ENCODE assay signal across 1 cellular context in genomic region chr6:32971581-32972352, GRCh38.
TF ChIP-seq lines count a peak whose summit lies in the region.

No MANE protein-coding gene starts in this region.

TF ChIP-seq in K562, 482 proteins besides CTCF, POLR2A, EP300 and RAD21 (continued from another document and continues in another):
- TF ChIP-seq MLLT1 (IDR thresholded peaks at IDR 0.05) (peak in 1 of 2 experiments; percentile 78; a peak in 1 of 4 replicates), DEAF1 (CRISPR knock-in tag; IDR thresholded peaks at IDR 0.05) (0 out of 2 replicates have a peak, but pooled peaks have one; percentile 4), ZNF766 (CRISPR knock-in tag; conservative IDR thresholded peaks at IDR 0.05) (no peak), ZNF75A (CRISPR knock-in tag; IDR thresholded peaks at IDR 0.05) (peak; percentile 10; the same call in 1 of the 2 replicates), HBP1 (CRISPR knock-in tag; IDR thresholded peaks at IDR 0.05) (peak; percentile 44; the same call in 1 of the 2 replicates), POLR2AphosphoS5 (IDR thresholded peaks at IDR 0.05; ENCODE audit: control insufficient read depth, insufficient read depth, low read depth, low read length) (peak; percentile 99), NFE2 (IDR thresholded peaks at IDR 0.05; ENCODE audit: low read depth) (no peak), ZNF551 (CRISPR knock-in tag; IDR thresholded peaks at IDR 0.05) (0 out of 2 replicates have a peak, but pooled peaks have one; percentile 17), HLTF (IDR thresholded peaks at IDR 0.05) (no peak), ZNF197 (CRISPR knock-in tag; IDR thresholded peaks at IDR 0.05; ENCODE audit: low read depth) (no peak), ZNF79 (CRISPR knock-in tag; IDR thresholded peaks at IDR 0.05; ENCODE audit: low read depth) (peak; percentile 19; the same call in 1 of the 2 replicates), SMAD3 (CRISPR knock-in tag; conservative IDR thresholded peaks at IDR 0.05) (peak; percentile 69), CAMTA2 (CRISPR knock-in tag; conservative IDR thresholded peaks at IDR 0.05) (0 out of 2 replicates have a peak, but pooled peaks have one; percentile 33), MAX (CRISPR knock-in tag; IDR thresholded peaks at IDR 0.05) (peak; percentile 86), ZHX1 (conservative IDR thresholded peaks at IDR 0.05; ENCODE audit: low read length) (peak; percentile 93), KDM5B (IDR thresholded peaks at IDR 0.05; ENCODE audit: insufficient replicate concordance, low read depth, low read length) (peak; percentile 99), ZNF277 (CRISPR knock-in tag; IDR thresholded peaks at IDR 0.05; ENCODE audit: borderline replicate concordance) (no peak), ZBTB7A (IDR thresholded peaks at IDR 0.05; ENCODE audit: borderline replicate concordance, control insufficient read depth, low read depth, low read length) (peak; percentile 69; the same call in 1 of the 2 replicates), TAF1 (IDR thresholded peaks at IDR 0.05; ENCODE audit: control insufficient read depth, extremely low read depth, insufficient read depth, low read length, severe bottlenecking) (peak; percentile 99), GTF2F1 (IDR thresholded peaks at IDR 0.05; ENCODE audit: low read depth, low read length) (peak; percentile 99), TEAD1 (CRISPR knock-in tag; IDR thresholded peaks at IDR 0.05) (peak in 1 of 2 experiments; percentile 21; a peak in 2 of 4 replicates), SOX6 (IDR thresholded peaks at IDR 0.05) (0 out of 2 replicates have a peak, but pooled peaks have one; percentile 42), MXI1 (IDR thresholded peaks at IDR 0.05; ENCODE audit: low read depth, low read length) (0 out of 2 replicates have a peak, but pooled peaks have one; percentile 38), SETDB1 (IDR thresholded peaks at IDR 0.05; ENCODE audit: low read length) (no peak), ZNF764 (CRISPR knock-in tag; IDR thresholded peaks at IDR 0.05; ENCODE audit: low read depth) (no peak; the same call in 1 of the 2 replicates), CXXC5 (CRISPR knock-in tag; IDR thresholded peaks at IDR 0.05) (peak; percentile 73), ERF (CRISPR knock-in tag; IDR thresholded peaks at IDR 0.05) (no peak), HES1 (IDR thresholded peaks at IDR 0.05; ENCODE audit: low read depth) (no peak; the same call in 1 of the 2 replicates), C11orf30 (IDR thresholded peaks at IDR 0.05; ENCODE audit: low read depth) (no peak), ZBED1 (IDR thresholded peaks at IDR 0.05) (peak; percentile 83; the same call in 1 of the 2 replicates), ARID3A (IDR thresholded peaks at IDR 0.05; ENCODE audit: borderline replicate concordance, low read depth, low read length) (no peak), EGR1 (conservative IDR thresholded peaks at IDR 0.05) (peak; percentile 99), ZBTB43 (CRISPR knock-in tag; IDR thresholded peaks at IDR 0.05) (peak; percentile 20; the same call in 1 of the 2 replicates), TAF7 (tag; IDR thresholded peaks at IDR 0.05) (peak; percentile 99), ZNF133 (CRISPR knock-in tag; IDR thresholded peaks at IDR 0.05) (no peak), NFRKB (IDR thresholded peaks at IDR 0.05; ENCODE audit: low read depth) (peak; percentile 72), MLX (CRISPR knock-in tag; conservative IDR thresholded peaks at IDR 0.05) (peak in 1 of 2 experiments; percentile 80; a peak in 2 of 4 replicates), FOXO4 (CRISPR knock-in tag; IDR thresholded peaks at IDR 0.05) (peak; percentile 82), GTF3C2 (IDR thresholded peaks at IDR 0.05; ENCODE audit: borderline replicate concordance, extremely low read depth, insufficient read length) (no peak), HNRNPLL (IDR thresholded peaks at IDR 0.05; ENCODE audit: low read depth, low read length, poor library complexity, severe bottlenecking) (peak; percentile 61), ZBTB8A (IDR thresholded peaks at IDR 0.05; ENCODE audit: partially characterized antibody) (no peak), RCOR1 (IDR thresholded peaks at IDR 0.05; ENCODE audit: borderline replicate concordance in 1 of 2, low read depth in 2 of 2, low read length in 2 of 2) (peak; percentile 37; a peak in 3 of 4 replicates), ETV1 (tag; conservative IDR thresholded peaks at IDR 0.05; ENCODE audit: low read depth) (peak; percentile 28; the same call in 1 of the 2 replicates), POLR3A (IDR thresholded peaks at IDR 0.05; ENCODE audit: borderline replicate concordance, extremely low read depth, insufficient read depth, insufficient read length) (no peak)
